Comparison of ENCODE assay signal across 20 cellular contexts in the genomic region with DNA sequence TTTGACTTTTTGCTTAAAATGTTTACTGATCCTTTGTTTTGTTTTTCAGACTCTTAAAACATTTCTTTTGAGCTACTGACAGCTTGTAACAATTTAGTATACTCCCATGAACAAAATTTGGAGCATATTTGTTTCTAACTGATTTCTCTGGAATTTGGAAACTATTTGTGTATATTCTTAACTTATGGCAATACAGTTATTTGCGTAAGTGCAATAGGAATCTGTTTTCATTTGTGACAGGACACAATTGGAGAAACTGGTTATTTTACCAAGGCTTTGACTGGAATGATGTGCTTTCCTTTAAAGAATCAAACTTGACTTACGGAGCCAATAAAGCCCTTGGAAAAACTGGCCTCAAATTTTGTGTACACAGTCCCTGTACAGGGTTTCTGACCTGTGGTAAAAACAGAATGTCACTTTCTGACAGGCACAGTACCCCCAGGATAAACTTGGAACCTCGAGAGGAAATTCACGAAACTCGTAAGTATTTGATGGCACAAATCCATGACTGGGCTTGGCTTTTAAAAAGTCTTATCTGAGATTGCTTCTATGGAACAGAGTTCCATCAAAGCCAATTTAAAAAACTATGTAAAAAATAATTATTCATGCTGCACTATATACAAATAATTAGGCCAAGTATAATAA.
DNase-seq lines count a peak whose midpoint lies in the region; TF ChIP-seq lines count a peak whose summit lies in the region.
"Had no signal": no experiment of that assay in that cellular context is flagged by ENCODE, and none has a peak within 500 bp of the region (broad histone marks: within the 10 kb centered on the region; RNA-seq: fewer than 3 reads in every experiment).

No MANE protein-coding gene starts in this region.

- H2AK5ac ChIP-seq in neuronal stem cell (ENCODE audit: low read depth, low read length) = no peak overlapping the region

- 42 to 51% methylated on average over 5 of the region's 5 CpGs for WGBS in esophagus squamous epithelium, 2 donors
- no CpG with 5 or more reads among the region's 5 CpGs for WGBS in neuronal stem cell (ENCODE audit: extremely low coverage in 2 of 2, insufficient read length in 2 of 2, insufficient replicate concordance in 1 of 2), 2 donors

- no peaks in the 10 kb centered on the region for H3K9me3 ChIP-seq in right atrium auricular region
- H3K9me3 ChIP-seq in esophagus squamous epithelium = no peaks in the 10 kb centered on the region
- H3K9me3 ChIP-seq in neuronal stem cell (replicated peaks in 1 of 2; ENCODE audit: control insufficient read depth in 2 of 2, insufficient read depth in 1 of 2, low read depth in 1 of 2, low read length in 2 of 2) = peaks cover 0 to 2% of the 10 kb centered on the region in 2 donors
- no peaks in the 10 kb centered on the region for H3K9me3 ChIP-seq in Peyer's patch
- H3K9me3 ChIP-seq: A549, HAP-1 had no signal

- intact Hi-C loops in cardiac septum (cut with DNase I) (no loop called here), esophagus squamous epithelium (cut with DNase I) (no loop called here)

- TF ChIP-seq POLR2A in esophagus squamous epithelium (IDR thresholded peaks at IDR 0.05) (no peak), Peyer's patch (IDR thresholded peaks at IDR 0.05) (no peak)

- peaks cover 32% of the 10 kb centered on the region for H3K4me1 Mint-ChIP-seq in nephron
- H3K4me1 Mint-ChIP-seq: CD8-positive, alpha-beta memory T cell had no signal

- peak overlapping the region in 2 of 3 experiments; percentile 84 to 86 for H3K27ac Mint-ChIP-seq in nephron

- H3K27me3 Mint-ChIP-seq in nephron (ENCODE audit: low read depth) = peaks cover 4% of the 10 kb centered on the region

- no peaks in the 10 kb centered on the region for H3K4me1 ChIP-seq in right atrium auricular region
- H3K4me1 ChIP-seq in esophagus squamous epithelium = peaks cover 0 to 50% (median 14%) of the 10 kb centered on the region in 3 donors
- peaks cover 0 to 2% of the 10 kb centered on the region in 2 donors for H3K4me1 ChIP-seq in neuronal stem cell (ENCODE audit: control insufficient read depth in 2 of 2, insufficient read depth in 1 of 2, low read depth in 1 of 2, low read length in 2 of 2)
- H3K4me1 ChIP-seq in Peyer's patch = no peaks in the 10 kb centered on the region
- H3K4me1 ChIP-seq: A549; BLaER1 treated with 17β-estradiol and CSF1 and Interleukin-3, amounts not matched to agents 10 nM and 100 nM had no signal

- H3K36me3 ChIP-seq in right atrium auricular region = no peaks in the 10 kb centered on the region
- no peaks in the 10 kb centered on the region for H3K36me3 ChIP-seq in esophagus squamous epithelium
- no peaks in the 10 kb centered on the region for H3K36me3 ChIP-seq in neuronal stem cell (replicated peaks in 1 of 2; ENCODE audit: control insufficient read depth in 2 of 2, insufficient read depth in 2 of 2, low read length in 2 of 2)
- no peaks in the 10 kb centered on the region for H3K36me3 ChIP-seq in Peyer's patch
- H3K36me3 ChIP-seq: BLaER1 treated with 17β-estradiol and CSF1 and Interleukin-3, amounts not matched to agents 10 nM and 100 nM; HAP-1 had no signal

- H3K4me3 ChIP-seq in right atrium auricular region (no peak overlapping the region), esophagus squamous epithelium (no peak overlapping the region), neuronal stem cell (ENCODE audit: low read length in 2 of 2) (no peak overlapping the region), Peyer's patch (no peak overlapping the region)
- H3K4me3 ChIP-seq: A549; BLaER1 treated with 17β-estradiol and CSF1 and Interleukin-3, amounts not matched to agents 10 nM and 100 nM; GM12878; HAP-1 had no signal

- no peak for DNase-seq in right atrium auricular region (ENCODE audit: low spot score)
- no peak for DNase-seq in cardiac septum (ENCODE audit: low spot score)
- DNase-seq in esophagus squamous epithelium (lab: John Stamatoyannopoulos, UW) = no peak
- DNase-seq in neuronal stem cell (ENCODE audit: low spot score) = no peak
- DNase-seq in Peyer's patch = no peak
- DNase-seq in COLO829 (ENCODE audit: low spot score) = no peak
- DNase-seq: CD8-positive, alpha-beta memory T cell; GDM1; IMR-90; Kasumi-1; MM.1S; NCI-H1092 treated with DMSO at 0.1 percent for 48 hours; NCI-H1694; NCI-H2227 treated with DMSO at 0.1 percent for 48 hours; NCI-H524 had no signal

- H3K4me2 ChIP-seq in neuronal stem cell (ENCODE audit: insufficient read depth, low read length, poor library complexity, severe bottlenecking) = no peak overlapping the region
- H3K4me2 ChIP-seq: A549; BLaER1 treated with 17β-estradiol and CSF1 and Interleukin-3, amounts not matched to agents 10 nM and 100 nM had no signal

- H2AFZ ChIP-seq in neuronal stem cell (ENCODE audit: low read length) = no peak overlapping the region

- no peak overlapping the region for H2BK15ac ChIP-seq in neuronal stem cell (ENCODE audit: low read length)

- TF ChIP-seq CTCF in right atrium auricular region (IDR thresholded peaks at IDR 0.05) (no peak), esophagus squamous epithelium (IDR thresholded peaks at IDR 0.05) (no peak), nephron (IDR thresholded peaks at IDR 0.05; ENCODE audit: unreplicated experiment in 3 of 3) (no peak), Peyer's patch (IDR thresholded peaks at IDR 0.05) (no peak)

- no peaks in the 10 kb centered on the region for H3K9me3 Mint-ChIP-seq in nephron
- H3K9me3 Mint-ChIP-seq: CD8-positive, alpha-beta memory T cell had no signal

- H3K9ac ChIP-seq in neuronal stem cell (ENCODE audit: low read depth, low read length, poor library complexity) = no peak overlapping the region
- H3K9ac ChIP-seq: BLaER1 treated with 17β-estradiol and CSF1 and Interleukin-3, amounts not matched to agents 10 nM and 100 nM had no signal

- no peaks in the 10 kb centered on the region for H3K36me3 Mint-ChIP-seq in nephron (ENCODE audit: low read depth)
- H3K36me3 Mint-ChIP-seq: CD8-positive, alpha-beta memory T cell had no signal

- no peak overlapping the region for H3K18ac ChIP-seq in neuronal stem cell (ENCODE audit: low read length)

- H3K27me3 ChIP-seq in right atrium auricular region = no peaks in the 10 kb centered on the region
- H3K27me3 ChIP-seq in esophagus squamous epithelium = no peaks in the 10 kb centered on the region
- H3K27me3 ChIP-seq in neuronal stem cell (ENCODE audit: control insufficient read depth in 3 of 3, insufficient read depth in 3 of 3, low read depth in 1 of 3, low read length in 3 of 3) = no peaks in the 10 kb centered on the region
- H3K27me3 ChIP-seq in Peyer's patch = no peaks in the 10 kb centered on the region
- H3K27me3 ChIP-seq: BLaER1 treated with 17β-estradiol and CSF1 and Interleukin-3, amounts not matched to agents 10 nM and 100 nM had no signal

- no peak overlapping the region for H3K4me3 Mint-ChIP-seq in nephron
- H3K4me3 Mint-ChIP-seq: CD8-positive, alpha-beta memory T cell had no signal

- H2BK120ac ChIP-seq in neuronal stem cell (ENCODE audit: low read depth, low read length) = no peak overlapping the region

- no peak overlapping the region for H2BK5ac ChIP-seq in neuronal stem cell (ENCODE audit: low read length)

- H3K79me1 ChIP-seq in neuronal stem cell (ENCODE audit: low read depth, low read length) = no peaks in the 10 kb centered on the region

- no peak overlapping the region for H4K8ac ChIP-seq in neuronal stem cell (ENCODE audit: low read depth, low read length)

- no peak overlapping the region for H3K14ac ChIP-seq in neuronal stem cell (ENCODE audit: low read length)

- H3K27ac ChIP-seq in right atrium auricular region (peak overlapping the region; percentile 7 to 35), esophagus squamous epithelium (peak overlapping the region in 3 of 4 donors; percentile 10 to 36 (median 34)), neuronal stem cell (replicated peaks; ENCODE audit: low read length) (no peak overlapping the region), Peyer's patch (no peak overlapping the region)
- H3K27ac ChIP-seq: A549; BLaER1 treated with 17β-estradiol and CSF1 and Interleukin-3, amounts not matched to agents 10 nM and 100 nM had no signal

- no peak overlapping the region for H3K4ac ChIP-seq in neuronal stem cell (ENCODE audit: low read length)

- no peak overlapping the region for H4K91ac ChIP-seq in neuronal stem cell (ENCODE audit: low read depth, low read length, poor library complexity)

- no peak overlapping the region for H3K23ac ChIP-seq in neuronal stem cell (ENCODE audit: low read depth, low read length, poor library complexity)

- H2BK12ac ChIP-seq in neuronal stem cell (ENCODE audit: low read length) = no peak overlapping the region

Comparison
In these comparisons a context has a peak if more than half of its experiments do, and no peak if none do; other contexts are left out.
1. H3K27ac ChIP-seq: peak in right atrium auricular region (2 of 2) and esophagus squamous epithelium (3 of 4); none in neuronal stem cell (single experiment) and Peyer's patch (0 of 4).